Comparison of ENCODE assay signal across 22 cellular contexts in genomic region chr3:100231668-100232067, GRCh38.
"Had no signal": no experiment of that assay in that cellular context is flagged by ENCODE, and none has a peak within 500 bp of the region (broad histone marks: within the 10 kb centered on the region; RNA-seq: fewer than 3 reads in every experiment).

No MANE protein-coding gene starts in this region.

- H3K4me1 Mint-ChIP-seq: naive B cell had no signal

- DNase-seq: endodermal cell; glutamatergic neuron; kidney; left colon; left ventricle myocardium superior; mesendoderm; naive B cell; occipital lobe; pancreas; right cardiac atrium; small intestine; stimulated activated CD4-positive, alpha-beta T cell treated with anti-CD3 and anti-CD28 coated beads, Interleukin-12 subunit alpha, Interleukin-12 subunit beta, amount 100 ng/mL, for 4 hours; stimulated activated naive CD4-positive, alpha-beta T cell; stomach; substantia nigra; thyroid gland had no signal

- H3K4me3 ChIP-seq: gastroesophageal sphincter, lung, pancreas, stomach, thyroid gland had no signal

- ATAC-seq: gastroesophageal sphincter, left colon, left ventricle myocardium superior, pancreas, right cardiac atrium had no signal

- H3K9me3 ChIP-seq: gastroesophageal sphincter, pancreas, stomach, thyroid gland had no signal

- H3K4me3 Mint-ChIP-seq: dendritic cell treated with granulocyte-macrophage colony-stimulating factor and Interleukin-4, amounts not matched to agents 40 ng/mL and 50 ng/mL, for 4 days; endodermal cell; naive B cell; nephron; type B pancreatic cell had no signal

- H3K27me3 Mint-ChIP-seq: dendritic cell treated with granulocyte-macrophage colony-stimulating factor and Interleukin-4, amounts not matched to agents 40 ng/mL and 50 ng/mL, for 4 days; progenitor cell of endocrine pancreas; type B pancreatic cell had no signal

- H3K27me3 ChIP-seq: gastroesophageal sphincter, pancreas, stomach, thyroid gland had no signal

- H3K27ac Mint-ChIP-seq: dendritic cell treated with granulocyte-macrophage colony-stimulating factor and Interleukin-4, amounts not matched to agents 40 ng/mL and 50 ng/mL, for 4 days; endodermal cell; naive B cell; nephron; progenitor cell of endocrine pancreas; type B pancreatic cell had no signal

- H3K27ac ChIP-seq: gastroesophageal sphincter, pancreas, stomach, thyroid gland had no signal

- H3K36me3 Mint-ChIP-seq: naive B cell, type B pancreatic cell had no signal

- H3K36me3 ChIP-seq: gastroesophageal sphincter, pancreas, stomach, thyroid gland had no signal

- H3K9me3 Mint-ChIP-seq: dendritic cell treated with granulocyte-macrophage colony-stimulating factor and Interleukin-4, amounts not matched to agents 40 ng/mL and 50 ng/mL, for 4 days; type B pancreatic cell had no signal

- H3K4me1 ChIP-seq: pancreas, stomach, thyroid gland had no signal
